Comparison of ENCODE assay signal across 22 cellular contexts in the genomic region with DNA sequence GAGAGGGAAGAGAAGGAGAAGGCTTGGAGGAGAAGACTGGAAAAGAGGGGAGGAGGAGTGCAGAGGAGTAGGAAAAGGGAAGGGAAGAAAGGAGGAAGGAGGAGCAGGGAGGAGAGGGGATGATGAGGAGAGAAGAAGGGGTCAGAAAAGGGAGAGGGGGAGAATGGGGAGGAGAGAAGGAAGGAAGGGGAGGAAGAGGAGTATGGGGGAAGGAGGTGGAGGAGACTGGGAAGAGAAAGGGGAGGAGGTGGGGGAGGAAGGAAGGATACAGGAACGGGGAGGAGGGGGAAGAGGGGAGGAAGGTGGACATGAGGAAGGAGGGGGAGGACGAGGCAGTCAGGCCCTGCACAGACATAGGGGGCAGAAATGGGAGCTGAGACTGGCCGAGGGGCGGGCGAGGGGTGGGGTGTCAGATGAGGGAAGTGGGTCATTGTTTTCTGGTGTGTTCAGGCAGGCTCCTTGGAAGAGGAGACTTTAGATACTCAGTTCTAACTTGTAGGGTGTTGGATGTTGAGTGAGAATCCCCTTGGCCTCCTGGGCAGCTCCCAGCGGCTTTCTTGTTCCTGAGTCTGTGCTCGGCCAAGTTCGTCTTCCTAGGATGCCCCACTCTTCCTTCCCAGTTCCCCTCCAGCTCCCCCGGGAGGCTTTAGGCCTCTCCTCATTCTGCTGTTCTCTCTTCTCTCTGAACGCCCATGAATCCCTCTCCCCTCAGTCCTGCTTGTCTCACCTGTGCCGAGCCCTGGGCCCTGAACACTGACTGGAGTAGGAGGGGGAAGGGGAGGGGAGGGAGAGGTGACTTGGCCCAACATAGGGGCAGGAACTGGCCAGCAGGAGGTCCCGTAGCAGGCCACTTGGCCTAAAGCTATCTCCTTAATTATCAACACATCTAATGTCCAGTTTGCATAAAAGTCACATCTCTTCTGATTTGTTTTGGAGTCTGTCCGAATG. TPM values are rescaled to one million over a fixed set of nuclear protein-coding genes. Genes with fewer than 3 reads are reported as not detected.
DNase-seq lines count a peak whose midpoint lies in the region; ATAC-seq and TF ChIP-seq lines count a peak whose summit lies in the region.
"Had no signal": no experiment of that assay in that cellular context is flagged by ENCODE, and none has a peak within 500 bp of the region (broad histone marks: within the 10 kb centered on the region; RNA-seq: fewer than 3 reads in every experiment).

No MANE protein-coding gene starts in this region.

- H3K27me3 Mint-ChIP-seq in WTC11 (ENCODE audit: low read depth) = no peaks in the 10 kb centered on the region

- H3K79me2 ChIP-seq in parathyroid adenoma = no peaks in the 10 kb centered on the region

- no peak overlapping the region for H3K4me3 ChIP-seq in cardiac muscle cell
- H3K4me3 ChIP-seq in parathyroid adenoma (ENCODE audit: low read depth, low read length) = no peak overlapping the region
- H3K4me3 ChIP-seq in adrenal gland = no peak overlapping the region

- no peak overlapping the region for H3K9ac ChIP-seq in parathyroid adenoma

- H3K4me2 ChIP-seq in parathyroid adenoma (ENCODE audit: low read length) = no peak overlapping the region

- DNase-seq in cardiac muscle cell (ENCODE audit: low read depth in 1 of 2, low spot score in 1 of 2) (no peak), left cardiac atrium (no peak), WTC11 (ENCODE audit: low spot score) (no peak), foreskin keratinocyte (peak in 1 of 2 donors; percentile 20), GM10248 (ENCODE audit: extremely low spot score) (no peak), adrenal gland (no peak), occipital lobe (lab: John Stamatoyannopoulos, UW) (no peak)
- DNase-seq: 8988T; BE2C; CD4-positive, alpha-beta T cell; IMR-90; Kasumi-1; MM.1S; NCI-H1105 treated with DMSO at 0.1 percent for 48 hours; NCI-H1694 treated with DMSO at 0.1 percent for 48 hours; NCI-H2107; NCI-H2227 treated with DMSO at 0.1 percent for 48 hours; NCI-H524; SHP77 had no signal

- ATAC-seq in left cardiac atrium (no peak), WTC11 (peak; percentile 26), foreskin keratinocyte (peak; percentile 16)
- ATAC-seq: Panc1 had no signal

- no peaks in the 10 kb centered on the region for H3K9me3 ChIP-seq in cardiac muscle cell (ENCODE audit: low read depth)
- H3K9me3 ChIP-seq in parathyroid adenoma (ENCODE audit: control insufficient read depth, low read length) = no peaks in the 10 kb centered on the region
- no peaks in the 10 kb centered on the region for H3K9me3 ChIP-seq in adrenal gland (replicated peaks in 1 of 3)
- H3K9me3 ChIP-seq: BE2C had no signal

- H3K4me3 Mint-ChIP-seq in WTC11 = no peak overlapping the region
- H3K4me3 Mint-ChIP-seq: CD4-positive, alpha-beta T cell had no signal

- H3K27me3 ChIP-seq in cardiac muscle cell (no peaks in the 10 kb centered on the region), foreskin keratinocyte (peaks cover 6% of the 10 kb centered on the region), parathyroid adenoma (ENCODE audit: control insufficient read depth, insufficient read depth, low read length) (peaks cover 3% of the 10 kb centered on the region), adrenal gland (no peaks in the 10 kb centered on the region)
- H3K27me3 ChIP-seq: BE2C had no signal

- H3K4me1 Mint-ChIP-seq in WTC11 = peaks cover 22% of the 10 kb centered on the region

- H3K27ac ChIP-seq in cardiac muscle cell (peak overlapping the region; percentile 5), foreskin keratinocyte (no peak overlapping the region), parathyroid adenoma (no peak overlapping the region), adrenal gland (peak overlapping the region in 1 of 5 donors; percentile 29)

- H3K36me3 ChIP-seq in cardiac muscle cell = no peaks in the 10 kb centered on the region
- no peaks in the 10 kb centered on the region for H3K36me3 ChIP-seq in parathyroid adenoma (ENCODE audit: control insufficient read depth, insufficient read depth, low read length)
- no peaks in the 10 kb centered on the region for H3K36me3 ChIP-seq in adrenal gland (replicated peaks in 1 of 2)
- H3K36me3 ChIP-seq: BE2C had no signal

- CTCF ChIA-PET in WTC11 (lab: Charles Lee) (interaction anchor here (0.7 to 5.5 kb wide), 5 partner anchors 12 to 96 kb away, joined by 4 to 41 read pairs (median 8); partner anchors contain the start of gene CRHR2), GM10248 (lab: Yijun Ruan, JAX) (interaction anchor here (0.9 to 2.3 kb wide), 2 partner anchors 12 to 46 kb away, joined by 3 to 7 read pairs; partner anchors contain the start of gene CRHR2)

- H3K27ac Mint-ChIP-seq in WTC11 = no peak overlapping the region
- H3K27ac Mint-ChIP-seq: CD4-positive, alpha-beta T cell had no signal

- no peaks in the 10 kb centered on the region for H3K36me3 Mint-ChIP-seq in WTC11

- H3K4me1 ChIP-seq in cardiac muscle cell (ENCODE audit: low read depth) = peaks cover 6% of the 10 kb centered on the region
- peaks cover 4% of the 10 kb centered on the region for H3K4me1 ChIP-seq in foreskin keratinocyte
- peaks cover 5% of the 10 kb centered on the region for H3K4me1 ChIP-seq in parathyroid adenoma
- no peaks in the 10 kb centered on the region for H3K4me1 ChIP-seq in adrenal gland (replicated peaks in 1 of 2)
- H3K4me1 ChIP-seq: BE2C had no signal

- peak overlapping the region; percentile 50 for H2AFZ ChIP-seq in parathyroid adenoma

- POLR2A ChIA-PET in WTC11 (lab: Charles Lee) (interaction anchor here (0.8 to 1.3 kb wide), 2 partner anchors 13 to 40 kb away, joined by 3 to 5 read pairs; partner anchors contain the start of gene CRHR2), GM10248 (lab: Yijun Ruan, JAX) (no interaction called here)

- 78 to 85% (median 81%) methylated on average over 13 of the region's 13 CpGs for WGBS in adrenal gland, 4 donors

- no peak for TF ChIP-seq CTCF in cardiac muscle cell (IDR thresholded peaks at IDR 0.05; ENCODE audit: low read depth, low read length)
- no peak for TF ChIP-seq CTCF in WTC11 (IDR thresholded peaks at IDR 0.05)
- TF ChIP-seq CTCF in foreskin keratinocyte (conservative IDR thresholded peaks at IDR 0.05) = no peak
- no peak for TF ChIP-seq CTCF in parathyroid adenoma (IDR thresholded peaks at IDR 0.05)
- TF ChIP-seq CTCF in GM10248 (IDR thresholded peaks at IDR 0.05; ENCODE audit: control extremely low read depth, extremely low read depth, low read depth, missing control alignments) = no peak
- no peak for TF ChIP-seq CTCF in adrenal gland (IDR thresholded peaks at IDR 0.05)

- intact Hi-C loops in left cardiac atrium (cut with DNase I) (no loop called here), adrenal gland (cut with DNase I) (no loop called here)

- H3K9me3 Mint-ChIP-seq in WTC11 = no peaks in the 10 kb centered on the region
- H3K9me3 Mint-ChIP-seq: CD4-positive, alpha-beta T cell had no signal

- no peak for TF ChIP-seq POLR2A in adrenal gland (IDR thresholded peaks at IDR 0.05)

TF ChIP-seq in WTC11, 78 proteins besides CTCF, POLR2A, EP300 and RAD21:
- 0 out of 2 replicates have a peak, but pooled peaks have one; percentile 63 for TF ChIP-seq ZNF263 (CRISPR knock-in tag; IDR thresholded peaks at IDR 0.05; ENCODE audit: low read depth)
- TF ChIP-seq, protein P1, sequence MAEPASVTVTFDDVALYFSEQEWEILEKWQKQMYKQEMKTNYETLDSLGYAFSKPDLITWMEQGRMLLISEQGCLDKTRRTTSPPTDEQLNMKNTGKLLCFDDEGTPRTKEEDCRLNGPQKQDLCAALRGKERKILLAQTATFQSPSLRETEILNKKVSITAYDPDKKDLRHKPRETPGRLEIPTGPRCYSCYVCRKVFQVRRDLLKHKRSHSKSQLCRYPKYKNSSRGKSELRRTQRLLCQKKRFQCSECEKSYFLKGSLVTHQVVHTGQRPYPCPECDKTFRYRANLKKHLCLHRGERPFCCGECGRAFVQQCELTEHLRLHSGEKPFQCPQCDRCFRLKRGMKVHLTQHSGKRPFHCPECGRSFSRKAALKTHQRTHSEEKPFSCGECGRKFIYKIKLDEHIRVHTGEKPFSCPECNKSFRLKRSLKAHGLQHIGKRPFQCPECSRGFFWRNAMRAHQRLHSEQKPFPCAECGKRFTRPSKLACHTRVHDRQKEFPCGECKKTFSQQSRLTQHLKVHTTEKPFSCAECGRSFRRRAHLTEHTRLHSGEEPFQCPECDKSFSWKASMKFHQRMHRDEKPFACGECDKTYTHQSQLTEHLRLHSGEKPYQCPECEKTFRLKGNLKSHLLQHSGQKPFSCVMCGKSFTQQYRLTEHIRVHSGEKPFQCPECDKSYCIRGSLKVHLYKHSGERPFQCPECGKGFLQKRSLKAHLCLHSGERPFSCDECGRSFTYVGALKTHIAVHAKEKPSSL (CRISPR knock-in tag; conservative IDR thresholded peaks at IDR 0.05) = no peak

RNA-seq across cellular contexts. Expression of gene CRHR2, which starts 12.8 kb away (rescaled TPM):
- total RNA-seq in cardiac muscle cell = 0.77 and 0.92 TPM in 2 replicates
- polyA plus RNA-seq in cardiac muscle cell = 0.39 and 0.42 TPM in 2 replicates
- total RNA-seq in left cardiac atrium = under 1 TPM; 0.16 to 0.44 TPM
- 0.09 to 0.25 TPM (median 0.22 TPM) in 3 replicates for total RNA-seq in WTC11 (2021)
- not detected in 2 replicates for total RNA-seq in foreskin keratinocyte
- not detected in 2 replicates for polyA plus RNA-seq in foreskin keratinocyte
- total RNA-seq in adrenal gland = under 1 TPM in 1 of 8 donors, not detected in 7; under 0.01 TPM
- polyA plus RNA-seq in adrenal gland = under 1 TPM in 1 of 3 donors, not detected in 2; 0.03 TPM
- 1.1 TPM for total RNA-seq in occipital lobe
- total RNA-seq: CD4-positive, alpha-beta T cell; HT-29; IMR-90 had no signal
- polyA plus RNA-seq: IMR-90 had no signal

RNA-seq across cellular contexts. Expression of gene INMT, which starts 56.9 kb away (rescaled TPM):
- total RNA-seq in cardiac muscle cell (2.6 and 4.9 TPM in 2 replicates), left cardiac atrium (10 to 100 TPM; 47.7 to 94.5 TPM), WTC11 (2021) (3.5 to 5.6 TPM (median 4.4 TPM) in 3 replicates), foreskin keratinocyte (not detected in 2 replicates), adrenal gland (100 to 1,000 TPM; 113 to 392 (median 168) TPM), occipital lobe (0.16 TPM)
- polyA plus RNA-seq in cardiac muscle cell (0.98 and 2.2 TPM in 2 replicates), foreskin keratinocyte (not detected in 2 replicates), adrenal gland (100 to 1,000 TPM in 1 of 3 donors, 10 to 100 TPM in 2; 37.2 to 174 (median 68.6) TPM)
- total RNA-seq: HT-29 had no signal

Comparison
In these comparisons a context has a peak if more than half of its experiments do, and no peak if none do; other contexts are left out.
1. ATAC-seq: peak in WTC11 (single experiment) and foreskin keratinocyte (single experiment); none in left cardiac atrium (0 of 2).